8 cellular contexts compared by ENCODE assay signal in the genomic region with DNA sequence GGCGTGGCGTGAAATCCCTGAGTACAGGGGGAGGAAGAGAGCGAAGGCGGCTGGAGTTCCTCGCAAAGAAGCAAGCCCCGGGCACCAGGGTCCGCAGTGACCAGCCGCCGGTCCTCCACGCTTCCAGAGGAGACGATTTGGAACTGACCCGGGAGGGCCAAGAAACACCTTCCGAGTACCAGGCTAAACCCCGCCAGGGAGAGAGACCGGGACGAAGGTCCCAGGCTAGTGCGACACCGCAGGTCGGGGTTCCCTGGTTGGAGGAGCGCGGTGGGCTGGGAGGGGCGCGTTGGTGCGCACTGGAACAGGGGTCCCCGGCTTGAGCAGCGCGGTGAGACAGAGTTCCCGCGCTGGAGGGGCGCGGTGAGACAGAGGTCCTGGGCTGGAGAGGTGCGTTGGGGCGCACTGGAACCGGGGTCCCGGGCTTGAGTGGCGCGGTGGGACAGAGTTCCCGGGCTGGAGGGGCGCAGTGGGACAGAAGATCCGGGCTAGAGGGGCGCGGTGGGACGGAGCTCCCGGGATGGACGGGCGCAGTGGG. TPM values are rescaled to one million over a fixed set of nuclear protein-coding genes. Genes with fewer than 3 reads are reported as not detected.
A peak's percentile ranks its signal among the peaks of the same experiment; 100 is the strongest.
DNase-seq lines count a peak whose midpoint lies in the region; ATAC-seq, FAIRE-seq and TF ChIP-seq lines count a peak whose summit lies in the region.

No MANE protein-coding gene starts in this region.

- peak overlapping the region; percentile 73 for H3K27ac ChIP-seq in RWPE2 (ENCODE audit: poor library complexity, severe bottlenecking)
- H3K27ac ChIP-seq in caudate nucleus (ENCODE audit: low read depth, low read length), result peak overlapping the region; percentile 78
- H3K27ac ChIP-seq in keratinocyte (ENCODE audit: control insufficient read depth, insufficient read depth, low read length), result peak overlapping the region; percentile 71

- no peaks in the 10 kb centered on the region for H3K9me1 ChIP-seq in keratinocyte (ENCODE audit: control insufficient read depth, extremely low read depth, insufficient read depth, low read length)

- H3K4me3 ChIP-seq in AG10803 (ENCODE audit: low read length), result peak overlapping the region; percentile 86
- H3K4me3 ChIP-seq in RWPE2 (ENCODE audit: severe bottlenecking), result peak overlapping the region; percentile 85
- peak overlapping the region; percentile 84 to 94 (median 86) for H3K4me3 ChIP-seq in keratinocyte (ENCODE audit: control insufficient read depth in 2 of 3, extremely low read depth in 1 of 3, insufficient read depth in 2 of 3, low read depth in 1 of 3, low read length in 3 of 3)

- H3K27me3 ChIP-seq in RWPE2 (ENCODE audit: insufficient read depth, poor library complexity, severe bottlenecking) (no peaks in the 10 kb centered on the region), keratinocyte (ENCODE audit: control insufficient read depth, extremely low read depth, insufficient read depth, low read length) (no peaks in the 10 kb centered on the region)

- dilution Hi-C loops in keratinocyte (cut with MboI; ENCODE audit: extremely low pct_ligation_motif_present, low sequenced_read_pairs), result no loop called here

- DNase-seq in AG10803 (ENCODE audit: low read depth) (no peak), RWPE2 (ENCODE audit: low spot score) (no peak), caudate nucleus (lab: John Stamatoyannopoulos, UW) (peak in 37 of 61 donors; percentile 7 to 69 (median 25)), keratinocyte (ENCODE audit: low read depth, low spot score) (no peak), OCI-M2 (lab: John Stamatoyannopoulos, UW; ENCODE audit: unreplicated experiment) (no peak)
- peak; percentile 34 to 42 for DNase-seq in stimulated activated CD4-positive, alpha-beta T cell treated with anti-CD3 and anti-CD28 coated beads, Interleukin-2, amount 100 ng/mL, for 24 hours

- peak; percentile 27 for ATAC-seq in GM19455 (IDR thresholded peaks at IDR 0.05; ENCODE audit: unreplicated experiment)
- peak; percentile 30 for ATAC-seq in RWPE2 (ENCODE audit: low read depth)
- ATAC-seq in GM18519 (IDR thresholded peaks at IDR 0.05; ENCODE audit: low FRiP score, unreplicated experiment), result no peak

- H3K9me3 ChIP-seq in RWPE2 (ENCODE audit: severe bottlenecking) (no peaks in the 10 kb centered on the region), keratinocyte (ENCODE audit: control insufficient read depth, low read depth, low read length) (no peaks in the 10 kb centered on the region)

- H3K9ac ChIP-seq in keratinocyte (ENCODE audit: control insufficient read depth, extremely low read depth, insufficient read depth, low read length), result peak overlapping the region; percentile 85

- peak overlapping the region; percentile 95 for H3K4me2 ChIP-seq in keratinocyte (ENCODE audit: control insufficient read depth, extremely low read depth, insufficient read depth, low read depth, low read length)

- no peak; the same call in 1 of the 2 replicates for TF ChIP-seq CTCF in AG10803 (conservative IDR thresholded peaks at IDR 0.05; ENCODE audit: low read length)
- TF ChIP-seq CTCF in RWPE2 (IDR thresholded peaks at IDR 0.05; ENCODE audit: poor library complexity, severe bottlenecking), result no peak
- TF ChIP-seq CTCF in keratinocyte (optimal IDR thresholded peaks at IDR 0.05 in 1 of 3, IDR thresholded peaks at IDR 0.05 in 1 of 3, conservative IDR thresholded peaks at IDR 0.05 in 1 of 3; ENCODE audit: extremely low read depth in 1 of 3, insufficient read depth in 2 of 3, low read length in 3 of 3), result no peak

- H3K4me1 ChIP-seq in RWPE2 (ENCODE audit: insufficient read depth, poor library complexity, severe bottlenecking) (peaks cover 24% of the 10 kb centered on the region), keratinocyte (ENCODE audit: control insufficient read depth, extremely low read depth, insufficient read depth, low read length) (peaks cover 21% of the 10 kb centered on the region)

- no peak for FAIRE-seq in keratinocyte (lab: Jason Lieb, UNC)

- H3K79me2 ChIP-seq in keratinocyte (ENCODE audit: control insufficient read depth, insufficient read depth, low read length), result peaks cover 41% of the 10 kb centered on the region

- peak overlapping the region; percentile 86 for H2AFZ ChIP-seq in keratinocyte (ENCODE audit: control insufficient read depth, low read length)

- no peaks in the 10 kb centered on the region for H4K20me1 ChIP-seq in keratinocyte (ENCODE audit: control insufficient read depth, extremely low read depth, insufficient read depth, low read length)

- H3K36me3 ChIP-seq in RWPE2 (ENCODE audit: low read depth), result peaks cover 8% of the 10 kb centered on the region
- H3K36me3 ChIP-seq in keratinocyte (ENCODE audit: control insufficient read depth in 2 of 2, extremely low read depth in 1 of 2, insufficient read depth in 2 of 2, low read length in 2 of 2), result no peaks in the 10 kb centered on the region

RNA-seq across cellular contexts. Expression of a gene that starts 0.9 kb away (rescaled TPM):
- polyA plus RNA-seq in keratinocyte, result 40.9 to 63.3 TPM (median 54.9 TPM) in 3 replicates
- 24.1 TPM for polyA plus RNA-seq in keratinocyte (2011; ENCODE audit: low read depth)
- polyA plus RNA-seq in keratinocyte (2011; cell fraction: cytosol; rRNA removed), result 26.2 and 42.0 TPM in 2 replicates
- 47.5 and 59.6 TPM in 2 replicates for polyA plus RNA-seq in keratinocyte (2011; cell fraction: nucleus; rRNA removed)
- 21.8 and 34.2 TPM in 2 replicates for polyA plus RNA-seq in keratinocyte (2012; ENCODE audit: low replicate concordance)
- 88.0 to 198 TPM (median 128 TPM) in 3 replicates for polyA minus RNA-seq in keratinocyte
- polyA minus RNA-seq in keratinocyte (2011; cell fraction: cytosol; rRNA and poly(A)+ RNA removed), result 66.8 TPM
- 49.6 and 79.4 TPM in 2 replicates for polyA minus RNA-seq in keratinocyte (2011; cell fraction: nucleus; rRNA and poly(A)+ RNA removed)

RNA-seq across cellular contexts. Expression of a gene that starts 13.0 kb away (rescaled TPM):
- 18.2 to 27.9 TPM (median 27.1 TPM) in 3 replicates for polyA plus RNA-seq in keratinocyte
- 19.9 TPM for polyA plus RNA-seq in keratinocyte (2011; ENCODE audit: low read depth)
- 18.0 and 28.9 TPM in 2 replicates for polyA plus RNA-seq in keratinocyte (2011; cell fraction: cytosol; rRNA removed)
- 21.1 and 22.7 TPM in 2 replicates for polyA plus RNA-seq in keratinocyte (2011; cell fraction: nucleus; rRNA removed)
- polyA plus RNA-seq in keratinocyte (2012; ENCODE audit: low replicate concordance), result 17.9 and 21.3 TPM in 2 replicates
- 4.3 to 9.9 TPM (median 6.7 TPM) in 3 replicates for polyA minus RNA-seq in keratinocyte
- 13.0 TPM for polyA minus RNA-seq in keratinocyte (2011; cell fraction: cytosol; rRNA and poly(A)+ RNA removed)
- 6.3 and 8.6 TPM in 2 replicates for polyA minus RNA-seq in keratinocyte (2011; cell fraction: nucleus; rRNA and poly(A)+ RNA removed)

Comparison
In these comparisons a context has a peak if more than half of its experiments do, and no peak if none do; other contexts are left out.
1. DNase-seq: peak in caudate nucleus (37 of 61) and stimulated activated CD4-positive, alpha-beta T cell treated with anti-CD3 and anti-CD28 coated beads, Interleukin-2, amount 100 ng/mL, for 24 hours (2 of 2); none in AG10803 (single experiment), RWPE2 (single experiment), keratinocyte (single experiment) and OCI-M2 (single experiment).
2. Peak in every context shown above with its lines, with median percentiles within 50 percentile points of each other: H3K4me3 ChIP-seq and H3K27ac ChIP-seq.